Comparison of ENCODE assay signal across 2 cellular contexts in the genomic region with DNA sequence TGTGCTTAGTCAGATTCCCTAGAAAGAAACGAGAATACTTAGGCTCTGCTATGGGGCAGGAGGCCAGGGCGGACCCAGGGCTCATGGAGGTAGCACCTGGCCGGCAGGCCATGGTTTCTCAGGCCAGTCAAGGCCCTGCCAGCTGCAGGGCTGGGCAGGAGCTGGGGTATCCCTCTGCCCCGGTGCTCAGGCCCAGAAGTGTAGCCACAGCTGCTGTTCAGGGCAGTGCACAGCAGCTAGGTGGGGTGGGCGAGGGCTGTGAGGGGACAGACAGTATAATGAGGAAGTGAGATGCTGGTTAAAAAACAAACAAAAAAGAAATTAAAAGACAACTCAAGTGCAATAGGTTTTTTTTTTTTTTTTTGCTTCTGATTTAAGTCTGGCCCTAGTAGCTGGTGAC.
TF ChIP-seq lines count a peak whose summit lies in the region.

No MANE protein-coding gene starts in this region.

TF ChIP-seq in GM12878, 131 proteins besides CTCF, POLR2A, EP300 and RAD21:
- no peak for TF ChIP-seq ZNF622 (IDR thresholded peaks at IDR 0.05)
- TF ChIP-seq, protein P1, sequence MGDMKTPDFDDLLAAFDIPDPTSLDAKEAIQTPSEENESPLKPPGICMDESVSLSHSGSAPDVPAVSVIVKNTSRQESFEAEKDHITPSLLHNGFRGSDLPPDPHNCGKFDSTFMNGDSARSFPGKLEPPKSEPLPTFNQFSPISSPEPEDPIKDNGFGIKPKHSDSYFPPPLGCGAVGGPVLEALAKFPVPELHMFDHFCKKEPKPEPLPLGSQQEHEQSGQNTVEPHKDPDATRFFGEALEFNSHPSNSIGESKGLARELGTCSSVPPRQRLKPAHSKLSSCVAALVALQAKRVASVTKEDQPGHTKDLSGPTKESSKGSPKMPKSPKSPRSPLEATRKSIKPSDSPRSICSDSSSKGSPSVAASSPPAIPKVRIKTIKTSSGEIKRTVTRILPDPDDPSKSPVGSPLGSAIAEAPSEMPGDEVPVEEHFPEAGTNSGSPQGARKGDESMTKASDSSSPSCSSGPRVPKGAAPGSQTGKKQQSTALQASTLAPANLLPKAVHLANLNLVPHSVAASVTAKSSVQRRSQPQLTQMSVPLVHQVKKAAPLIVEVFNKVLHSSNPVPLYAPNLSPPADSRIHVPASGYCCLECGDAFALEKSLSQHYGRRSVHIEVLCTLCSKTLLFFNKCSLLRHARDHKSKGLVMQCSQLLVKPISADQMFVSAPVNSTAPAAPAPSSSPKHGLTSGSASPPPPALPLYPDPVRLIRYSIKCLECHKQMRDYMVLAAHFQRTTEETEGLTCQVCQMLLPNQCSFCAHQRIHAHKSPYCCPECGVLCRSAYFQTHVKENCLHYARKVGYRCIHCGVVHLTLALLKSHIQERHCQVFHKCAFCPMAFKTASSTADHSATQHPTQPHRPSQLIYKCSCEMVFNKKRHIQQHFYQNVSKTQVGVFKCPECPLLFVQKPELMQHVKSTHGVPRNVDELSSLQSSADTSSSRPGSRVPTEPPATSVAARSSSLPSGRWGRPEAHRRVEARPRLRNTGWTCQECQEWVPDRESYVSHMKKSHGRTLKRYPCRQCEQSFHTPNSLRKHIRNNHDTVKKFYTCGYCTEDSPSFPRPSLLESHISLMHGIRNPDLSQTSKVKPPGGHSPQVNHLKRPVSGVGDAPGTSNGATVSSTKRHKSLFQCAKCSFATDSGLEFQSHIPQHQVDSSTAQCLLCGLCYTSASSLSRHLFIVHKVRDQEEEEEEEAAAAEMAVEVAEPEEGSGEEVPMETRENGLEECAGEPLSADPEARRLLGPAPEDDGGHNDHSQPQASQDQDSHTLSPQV (IDR thresholded peaks at IDR 0.05): no peak
- TF ChIP-seq SPI1 (IDR thresholded peaks at IDR 0.05; ENCODE audit: borderline replicate concordance, insufficient read depth, low read depth, low read length): peak; percentile 76
- no peak for TF ChIP-seq FOS (IDR thresholded peaks at IDR 0.05; ENCODE audit: borderline replicate concordance, extremely low read depth, insufficient read length)
- TF ChIP-seq ASH2L (IDR thresholded peaks at IDR 0.05; ENCODE audit: borderline replicate concordance, low read depth): no peak
- TF ChIP-seq TCF3 (IDR thresholded peaks at IDR 0.05; ENCODE audit: borderline replicate concordance, insufficient read depth, low read depth, low read length): no peak
- TF ChIP-seq SIX5 (IDR thresholded peaks at IDR 0.05; ENCODE audit: low read depth, low read length, severe bottlenecking): no peak

TF ChIP-seq in SK-N-SH, 30 proteins besides CTCF, POLR2A, EP300 and RAD21:
- TF ChIP-seq FOSL2 (IDR thresholded peaks at IDR 0.05; ENCODE audit: borderline replicate concordance, low read depth) (no peak), FOXM1 (IDR thresholded peaks at IDR 0.05; ENCODE audit: low read depth) (no peak)
- TF ChIP-seq, protein P2, sequence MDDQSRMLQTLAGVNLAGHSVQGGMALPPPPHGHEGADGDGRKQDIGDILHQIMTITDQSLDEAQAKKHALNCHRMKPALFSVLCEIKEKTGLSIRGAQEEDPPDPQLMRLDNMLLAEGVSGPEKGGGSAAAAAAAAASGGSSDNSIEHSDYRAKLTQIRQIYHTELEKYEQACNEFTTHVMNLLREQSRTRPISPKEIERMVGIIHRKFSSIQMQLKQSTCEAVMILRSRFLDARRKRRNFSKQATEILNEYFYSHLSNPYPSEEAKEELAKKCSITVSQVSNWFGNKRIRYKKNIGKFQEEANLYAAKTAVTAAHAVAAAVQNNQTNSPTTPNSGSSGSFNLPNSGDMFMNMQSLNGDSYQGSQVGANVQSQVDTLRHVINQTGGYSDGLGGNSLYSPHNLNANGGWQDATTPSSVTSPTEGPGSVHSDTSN (IDR thresholded peaks at IDR 0.05): no peak
